Comparison of ENCODE assay signal across 8 cellular contexts in genomic region chr12:100141998-100142850, GRCh38. TPM values are rescaled to one million over a fixed set of nuclear protein-coding genes. Genes with fewer than 3 reads are reported as not detected.
DNase-seq lines count a peak whose midpoint lies in the region; ATAC-seq lines count a peak whose summit lies in the region.

No MANE protein-coding gene starts in this region.

- no peaks in the 10 kb centered on the region for H3K9me3 ChIP-seq in duodenal mucosa (ENCODE audit: control insufficient read depth in 1 of 2, low read length in 2 of 2)

- peak; percentile 48 for ATAC-seq in HG02610 (IDR thresholded peaks at IDR 0.05; ENCODE audit: unreplicated experiment)

- no peaks in the 10 kb centered on the region for H3K27me3 ChIP-seq in duodenal mucosa (ENCODE audit: control insufficient read depth in 1 of 2, insufficient read depth in 2 of 2, low read length in 2 of 2)

- H3K4me1 ChIP-seq in duodenal mucosa (ENCODE audit: control insufficient read depth in 1 of 2, insufficient read depth in 2 of 2, low read length in 2 of 2): peaks cover 12 to 14% of the 10 kb centered on the region in 2 donors

- H3K36me3 ChIP-seq in duodenal mucosa (ENCODE audit: control insufficient read depth in 1 of 2, insufficient read depth in 2 of 2, low read length in 2 of 2): no peaks in the 10 kb centered on the region

- H3K4me3 ChIP-seq in duodenal mucosa (ENCODE audit: low read depth in 1 of 2, low read length in 2 of 2): peak overlapping the region; percentile 83 to 86

- H3K9ac ChIP-seq in duodenal mucosa (ENCODE audit: low read depth in 1 of 2, low read length in 2 of 2): peak overlapping the region; percentile 89 to 92

- DNase-seq in NCI-H2107 treated with DMSO at 0.1 percent for 48 hours (lab: John Stamatoyannopoulos, UW; ENCODE audit: unreplicated experiment) (peak; percentile 71), NCI-H2107 (lab: John Stamatoyannopoulos, UW) (no peak), NCI-H1105 (lab: John Stamatoyannopoulos, UW) (peak; percentile 61), lung microvascular endothelial cell (ENCODE audit: low read depth in 2 of 2) (peak; percentile 29 to 60)
- DNase-seq in activated CD4-positive, CD25-positive, alpha-beta regulatory T cell treated with anti-CD3 and anti-CD28 coated beads, Interleukin-2, amount 50 U/mL, for 72 hours: peak; percentile 66
- peak; percentile 8 to 10 for DNase-seq in stimulated activated CD8-positive, alpha-beta memory T cell treated with anti-CD3 and anti-CD28 coated beads, Interleukin-2, amount 100 ng/mL, for 1 hour (ENCODE audit: low read depth in 2 of 2)

- peak overlapping the region; percentile 93 for H3K27ac ChIP-seq in duodenal mucosa (ENCODE audit: low read depth, low read length)

RNA-seq across cellular contexts. Expression of gene BLTP3B, which starts 0.5 kb away (rescaled TPM):
- 8.3 and 10.5 TPM in 2 replicates for total RNA-seq in lung microvascular endothelial cell

RNA-seq across cellular contexts. Expression of gene ACTR6, which starts 58.4 kb away (rescaled TPM):
- total RNA-seq in lung microvascular endothelial cell: 6.5 and 7.9 TPM in 2 replicates
